9 cellular contexts compared by ENCODE assay signal in the genomic region with DNA sequence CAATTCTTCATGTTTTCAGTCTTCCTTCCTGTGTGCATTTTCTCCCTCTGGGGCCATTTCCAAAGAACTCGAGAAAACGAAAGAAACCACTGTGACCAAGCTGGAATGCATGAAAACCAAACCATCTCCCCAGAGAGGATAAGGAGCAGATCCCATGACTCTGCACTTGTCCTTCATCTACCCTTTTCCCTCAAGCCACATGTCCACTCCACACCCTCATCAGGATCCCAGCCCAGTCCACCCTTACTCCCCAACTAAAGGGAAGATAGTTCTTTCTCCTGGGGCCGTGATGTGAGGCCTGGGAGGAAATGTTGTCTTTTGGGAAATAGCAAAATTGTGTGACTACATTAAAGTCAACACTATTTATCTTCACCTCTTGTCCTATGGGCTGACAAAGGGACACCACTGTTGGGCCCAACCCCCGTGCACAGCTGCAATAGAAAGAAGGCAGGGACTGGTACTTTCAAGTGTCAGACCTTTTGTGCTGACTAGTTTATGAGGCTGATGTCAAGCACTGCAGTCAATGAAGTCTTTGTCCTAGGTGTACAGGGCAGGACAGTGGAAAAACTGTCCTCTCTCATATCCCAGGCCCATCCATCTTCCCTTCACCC.
DNase-seq lines count a peak whose midpoint lies in the region; ATAC-seq and TF ChIP-seq lines count a peak whose summit lies in the region.
"Had no signal": no experiment of that assay in that cellular context is flagged by ENCODE, and none has a peak within 500 bp of the region (broad histone marks: within the 10 kb centered on the region; RNA-seq: fewer than 3 reads in every experiment).

No MANE protein-coding gene starts in this region.

- intact Hi-C loops in Right ventricle myocardium superior (cut with DNase I), result loop anchor here (10.0 kb wide), 1 partner anchor 579 kb away; no protein-coding TSS in a partner anchor

- peak; percentile 71 for ATAC-seq in Right ventricle myocardium superior (ENCODE audit: poor library complexity)
- no peak for ATAC-seq in HG02623 (IDR thresholded peaks at IDR 0.05; ENCODE audit: unreplicated experiment)
- ATAC-seq in HG02840 (IDR thresholded peaks at IDR 0.05; ENCODE audit: low FRiP score, unreplicated experiment), result no peak
- ATAC-seq: activated T-cell treated with anti-CD3 and anti-CD28 coated beads, Interleukin-2, amount 50 U/mL, for 4 hours had no signal

- H3K4me1 ChIP-seq in right atrium auricular region, result no peaks in the 10 kb centered on the region

- DNase-seq in Right ventricle myocardium superior (peak; percentile 53), right atrium auricular region (ENCODE audit: low spot score) (no peak), brain pericyte (ENCODE audit: low read depth, low spot score) (peak; percentile 22), NCI-H1092 (lab: John Stamatoyannopoulos, UW) (no peak), NCI-H2227 (lab: John Stamatoyannopoulos, UW; ENCODE audit: unreplicated experiment) (no peak)
- DNase-seq: activated T-cell treated with anti-CD3 and anti-CD28 coated beads, Interleukin-2, amount 50 U/mL, for 4 hours had no signal

- TF ChIP-seq CTCF in right atrium auricular region (IDR thresholded peaks at IDR 0.05), result no peak

- no peaks in the 10 kb centered on the region for H3K9me3 ChIP-seq in right atrium auricular region

- H3K27me3 ChIP-seq in right atrium auricular region, result no peaks in the 10 kb centered on the region
- H3K27me3 ChIP-seq in layer of hippocampus (ENCODE audit: control insufficient read depth, insufficient read depth, low read length), result no peaks in the 10 kb centered on the region

- H3K4me3 ChIP-seq in right atrium auricular region, result no peak overlapping the region

- no peaks in the 10 kb centered on the region for H3K36me3 ChIP-seq in right atrium auricular region

- H3K27ac ChIP-seq in right atrium auricular region, result peak overlapping the region in 1 of 2 donors; percentile 31
- peak overlapping the region; percentile 31 for H3K27ac ChIP-seq in layer of hippocampus (ENCODE audit: low read depth, low read length)

Comparison
In these comparisons a context has a peak if more than half of its experiments do, and no peak if none do; other contexts are left out.
1. DNase-seq: peak in Right ventricle myocardium superior (single experiment) and brain pericyte (single experiment); none in right atrium auricular region (single experiment), NCI-H1092 (single experiment) and NCI-H2227 (single experiment).